ENCODE assay signal across 8 cellular contexts in genomic region chr2:112644155-112644932, GRCh38. TPM values are rescaled to one million over a fixed set of nuclear protein-coding genes. Genes with fewer than 3 reads are reported as not detected.
DNase-seq lines count a peak whose midpoint lies in the region; ATAC-seq and TF ChIP-seq lines count a peak whose summit lies in the region.

No MANE protein-coding gene starts in this region.

- intact Hi-C loops in heart right ventricle (cut with DNase I): loop anchor here in 1 of 10 donors (2.0 kb wide), 1 partner anchor 18 kb away; no protein-coding TSS in a partner anchor
- intact Hi-C loops in Right ventricle myocardium inferior (cut with DNase I): loop anchor here (1.0 kb wide), 1 partner anchor 60 kb away; the partner anchor contains the start of gene CHCHD5

- no peaks in the 10 kb centered on the region for H3K27me3 ChIP-seq in heart right ventricle

- H3K4me1 Mint-ChIP-seq in immature natural killer cell: peaks cover 75 to 81% of the 10 kb centered on the region in 2 donors
- peaks cover 70% of the 10 kb centered on the region for H3K4me1 Mint-ChIP-seq in stimulated activated naive CD8-positive, alpha-beta T cell treated with anti-CD3 and anti-CD28 coated beads, Interleukin-15, amount 100 ng/mL, for 72 hours

- 44 to 45% methylated on average over 11 of the region's 11 CpGs for WGBS in heart right ventricle, 2 donors

- H3K4me3 Mint-ChIP-seq in immature natural killer cell: peak overlapping the region; percentile 90 to 94 (median 91)
- peak overlapping the region; percentile 92 to 99 for H3K4me3 Mint-ChIP-seq in stimulated activated naive CD8-positive, alpha-beta T cell treated with anti-CD3 and anti-CD28 coated beads, Interleukin-15, amount 100 ng/mL, for 72 hours

- TF ChIP-seq CTCF in heart right ventricle (IDR thresholded peaks at IDR 0.05): no peak

- peak overlapping the region; percentile 94 to 99 (median 98) for H3K27ac ChIP-seq in heart right ventricle

- peaks cover 28 to 45% of the 10 kb centered on the region in 2 donors for H3K36me3 Mint-ChIP-seq in activated naive CD4-positive, alpha-beta T cell treated with anti-CD3 and anti-CD28 coated beads, Interleukin-2, amount 50 U/mL, for 72 hours
- H3K36me3 Mint-ChIP-seq in immature natural killer cell: peaks cover 22 to 27% (median 26%) of the 10 kb centered on the region in 3 donors

- no peaks in the 10 kb centered on the region for H3K9me3 Mint-ChIP-seq in activated naive CD4-positive, alpha-beta T cell treated with anti-CD3 and anti-CD28 coated beads, Interleukin-2, amount 50 U/mL, for 72 hours
- H3K9me3 Mint-ChIP-seq in immature natural killer cell: no peaks in the 10 kb centered on the region
- H3K9me3 Mint-ChIP-seq in stimulated activated naive CD8-positive, alpha-beta T cell treated with anti-CD3 and anti-CD28 coated beads, Interleukin-15, amount 100 ng/mL, for 72 hours: no peaks in the 10 kb centered on the region

- no peaks in the 10 kb centered on the region for H3K9me3 ChIP-seq in heart right ventricle

- peak overlapping the region; percentile 12 to 98 (median 88) for H3K4me3 ChIP-seq in heart right ventricle

- ATAC-seq in heart right ventricle (no peak), Right ventricle myocardium inferior (no peak)
- ATAC-seq in activated naive CD4-positive, alpha-beta T cell treated with anti-CD3 and anti-CD28 coated beads, Interleukin-2, amount 50 U/mL, for 72 hours: no peak
- ATAC-seq in stimulated activated naive CD8-positive, alpha-beta T cell treated with anti-CD3 and anti-CD28 coated beads, Interleukin-15, amount 100 ng/mL, for 72 hours: no peak

- DNase-seq in heart right ventricle (no peak), Right ventricle myocardium inferior (ENCODE audit: missing footprints) (no peak), immature natural killer cell (no peak), COLO829 (ENCODE audit: low spot score) (no peak), putamen (ENCODE audit: low spot score) (no peak), GM19238 (ENCODE audit: insufficient read length, low spot score) (no peak)
- DNase-seq in activated naive CD4-positive, alpha-beta T cell treated with anti-CD3 and anti-CD28 coated beads, Interleukin-2, amount 50 U/mL, for 72 hours (ENCODE audit: low spot score in 2 of 2): no peak
- DNase-seq in stimulated activated naive CD8-positive, alpha-beta T cell treated with anti-CD3 and anti-CD28 coated beads, Interleukin-15, amount 100 ng/mL, for 72 hours: no peak

- H3K27ac Mint-ChIP-seq in activated naive CD4-positive, alpha-beta T cell treated with anti-CD3 and anti-CD28 coated beads, Interleukin-2, amount 50 U/mL, for 72 hours: peak overlapping the region; percentile 89 to 93
- peak overlapping the region; percentile 76 to 97 (median 96) for H3K27ac Mint-ChIP-seq in immature natural killer cell
- no peak overlapping the region for H3K27ac Mint-ChIP-seq in stimulated activated naive CD8-positive, alpha-beta T cell treated with anti-CD3 and anti-CD28 coated beads, Interleukin-15, amount 100 ng/mL, for 72 hours

- peaks cover 0 to 25% (median 16%) of the 10 kb centered on the region in 9 donors for H3K36me3 ChIP-seq in heart right ventricle

- peaks cover 4 to 82% (median 44%) of the 10 kb centered on the region in 9 donors for H3K4me1 ChIP-seq in heart right ventricle

- peaks cover 3 to 18% (median 6%) of the 10 kb centered on the region in 3 donors for H3K27me3 Mint-ChIP-seq in immature natural killer cell (ENCODE audit: low read depth in 3 of 3)
- no peaks in the 10 kb centered on the region for H3K27me3 Mint-ChIP-seq in stimulated activated naive CD8-positive, alpha-beta T cell treated with anti-CD3 and anti-CD28 coated beads, Interleukin-15, amount 100 ng/mL, for 72 hours

RNA-seq across cellular contexts. Expression of gene SLC20A1, which starts 1.4 kb away (rescaled TPM):
- 10 to 100 TPM; 10.8 to 21.3 (median 13.2) TPM for total RNA-seq in heart right ventricle
- 10 to 100 TPM in 1 of 2 donors, 1 to 10 TPM in 1; 9.9 to 14.3 TPM for polyA plus RNA-seq in heart right ventricle
- 10.2 TPM for total RNA-seq in Right ventricle myocardium inferior
- total RNA-seq in activated naive CD4-positive, alpha-beta T cell treated with anti-CD3 and anti-CD28 coated beads, Interleukin-2, amount 50 U/mL, for 72 hours: 100 to 1,000 TPM in 1 of 2 donors, 10 to 100 TPM in 1; 70.8 to 149 TPM
- polyA plus RNA-seq in immature natural killer cell: 10 to 100 TPM; 34.4 to 77.5 (median 73.1) TPM

RNA-seq across cellular contexts. Expression of gene CHCHD5, which starts 59.9 kb away (rescaled TPM):
- total RNA-seq in heart right ventricle: 10 to 100 TPM; 20.8 to 30.3 (median 25.0) TPM
- 10 to 100 TPM; 15.0 to 36.2 TPM for polyA plus RNA-seq in heart right ventricle
- total RNA-seq in Right ventricle myocardium inferior: 20.8 TPM
- 10 to 100 TPM; 38.4 to 46.2 TPM for total RNA-seq in activated naive CD4-positive, alpha-beta T cell treated with anti-CD3 and anti-CD28 coated beads, Interleukin-2, amount 50 U/mL, for 72 hours
- 100 to 1,000 TPM in 1 of 3 donors, 10 to 100 TPM in 2; 65.1 to 109 (median 81.0) TPM for polyA plus RNA-seq in immature natural killer cell

Comparison
In these comparisons a context has a peak if more than half of its experiments do, and no peak if none do; other contexts are left out.
1. H3K27ac Mint-ChIP-seq: peak in activated naive CD4-positive, alpha-beta T cell treated with anti-CD3 and anti-CD28 coated beads, Interleukin-2, amount 50 U/mL, for 72 hours (2 of 2) and immature natural killer cell (6 of 6); none in stimulated activated naive CD8-positive, alpha-beta T cell treated with anti-CD3 and anti-CD28 coated beads, Interleukin-15, amount 100 ng/mL, for 72 hours (0 of 2).